1 cellular context compared by ENCODE assay signal in the genomic region with DNA sequence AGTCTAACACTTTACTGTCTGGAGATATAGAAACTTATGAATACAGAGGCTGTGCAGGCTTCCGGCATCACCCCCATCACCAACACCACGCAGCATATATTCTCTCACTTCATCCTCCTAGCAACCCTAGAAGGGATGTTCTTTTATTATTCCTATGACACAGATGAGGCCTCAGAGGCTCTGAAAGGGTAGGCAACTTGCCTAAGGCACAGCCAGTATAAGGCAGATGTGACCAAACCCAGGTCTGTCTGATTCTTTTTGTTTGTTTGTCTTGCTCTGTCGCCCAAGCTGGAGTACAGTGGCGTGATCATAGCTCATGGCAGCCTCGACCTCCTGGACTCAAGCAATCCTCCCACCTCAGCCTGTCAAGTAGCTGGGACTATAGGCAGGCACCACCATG.
TF ChIP-seq lines count a peak whose summit lies in the region.

No MANE protein-coding gene starts in this region.

TF ChIP-seq in HepG2, 621 proteins besides CTCF, POLR2A, EP300 and RAD21:
- TF ChIP-seq ZFP62 (CRISPR knock-in tag; IDR thresholded peaks at IDR 0.05) (no peak), ZNF773 (CRISPR knock-in tag; IDR thresholded peaks at IDR 0.05; ENCODE audit: borderline replicate concordance) (no peak), ZNF782 (CRISPR knock-in tag; IDR thresholded peaks at IDR 0.05; ENCODE audit: borderline replicate concordance) (no peak), MXI1 (IDR thresholded peaks at IDR 0.05; ENCODE audit: borderline replicate concordance, low read depth, low read length) (no peak), NPAS2 (CRISPR knock-in tag; IDR thresholded peaks at IDR 0.05; ENCODE audit: borderline replicate concordance) (no peak), SPEN (CRISPR knock-in tag; IDR thresholded peaks at IDR 0.05; ENCODE audit: low read depth) (no peak), ZBTB3 (CRISPR knock-in tag; IDR thresholded peaks at IDR 0.05; ENCODE audit: borderline replicate concordance, low read depth) (no peak), MTF2 (CRISPR knock-in tag; IDR thresholded peaks at IDR 0.05; ENCODE audit: borderline replicate concordance) (no peak), ZNF766 (CRISPR knock-in tag; IDR thresholded peaks at IDR 0.05; ENCODE audit: borderline replicate concordance) (no peak), ZSCAN20 (CRISPR knock-in tag; IDR thresholded peaks at IDR 0.05; ENCODE audit: borderline replicate concordance) (no peak), THAP11 (CRISPR knock-in tag; IDR thresholded peaks at IDR 0.05) (no peak), ZBTB38 (CRISPR knock-in tag; IDR thresholded peaks at IDR 0.05) (no peak), NAIF1 (CRISPR knock-in tag; IDR thresholded peaks at IDR 0.05; ENCODE audit: borderline replicate concordance) (no peak), RARG (CRISPR knock-in tag; IDR thresholded peaks at IDR 0.05; ENCODE audit: low read depth) (no peak), IKZF1 (IDR thresholded peaks at IDR 0.05) (no peak), FOSL2 (CRISPR knock-in tag; IDR thresholded peaks at IDR 0.05) (no peak)
- TF ChIP-seq, protein P1, sequence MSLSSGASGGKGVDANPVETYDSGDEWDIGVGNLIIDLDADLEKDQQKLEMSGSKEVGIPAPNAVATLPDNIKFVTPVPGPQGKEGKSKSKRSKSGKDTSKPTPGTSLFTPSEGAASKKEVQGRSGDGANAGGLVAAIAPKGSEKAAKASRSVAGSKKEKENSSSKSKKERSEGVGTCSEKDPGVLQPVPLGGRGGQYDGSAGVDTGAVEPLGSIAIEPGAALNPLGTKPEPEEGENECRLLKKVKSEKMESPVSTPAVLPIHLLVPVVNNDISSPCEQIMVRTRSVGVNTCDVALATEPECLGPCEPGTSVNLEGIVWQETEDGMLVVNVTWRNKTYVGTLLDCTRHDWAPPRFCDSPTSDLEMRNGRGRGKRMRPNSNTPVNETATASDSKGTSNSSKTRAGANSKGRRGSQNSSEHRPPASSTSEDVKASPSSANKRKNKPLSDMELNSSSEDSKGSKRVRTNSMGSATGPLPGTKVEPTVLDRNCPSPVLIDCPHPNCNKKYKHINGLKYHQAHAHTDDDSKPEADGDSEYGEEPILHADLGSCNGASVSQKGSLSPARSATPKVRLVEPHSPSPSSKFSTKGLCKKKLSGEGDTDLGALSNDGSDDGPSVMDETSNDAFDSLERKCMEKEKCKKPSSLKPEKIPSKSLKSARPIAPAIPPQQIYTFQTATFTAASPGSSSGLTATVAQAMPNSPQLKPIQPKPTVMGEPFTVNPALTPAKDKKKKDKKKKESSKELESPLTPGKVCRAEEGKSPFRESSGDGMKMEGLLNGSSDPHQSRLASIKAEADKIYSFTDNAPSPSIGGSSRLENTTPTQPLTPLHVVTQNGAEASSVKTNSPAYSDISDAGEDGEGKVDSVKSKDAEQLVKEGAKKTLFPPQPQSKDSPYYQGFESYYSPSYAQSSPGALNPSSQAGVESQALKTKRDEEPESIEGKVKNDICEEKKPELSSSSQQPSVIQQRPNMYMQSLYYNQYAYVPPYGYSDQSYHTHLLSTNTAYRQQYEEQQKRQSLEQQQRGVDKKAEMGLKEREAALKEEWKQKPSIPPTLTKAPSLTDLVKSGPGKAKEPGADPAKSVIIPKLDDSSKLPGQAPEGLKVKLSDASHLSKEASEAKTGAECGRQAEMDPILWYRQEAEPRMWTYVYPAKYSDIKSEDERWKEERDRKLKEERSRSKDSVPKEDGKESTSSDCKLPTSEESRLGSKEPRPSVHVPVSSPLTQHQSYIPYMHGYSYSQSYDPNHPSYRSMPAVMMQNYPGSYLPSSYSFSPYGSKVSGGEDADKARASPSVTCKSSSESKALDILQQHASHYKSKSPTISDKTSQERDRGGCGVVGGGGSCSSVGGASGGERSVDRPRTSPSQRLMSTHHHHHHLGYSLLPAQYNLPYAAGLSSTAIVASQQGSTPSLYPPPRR (CRISPR knock-in tag; IDR thresholded peaks at IDR 0.05; ENCODE audit: borderline replicate concordance): no peak
- TF ChIP-seq, protein P2, sequence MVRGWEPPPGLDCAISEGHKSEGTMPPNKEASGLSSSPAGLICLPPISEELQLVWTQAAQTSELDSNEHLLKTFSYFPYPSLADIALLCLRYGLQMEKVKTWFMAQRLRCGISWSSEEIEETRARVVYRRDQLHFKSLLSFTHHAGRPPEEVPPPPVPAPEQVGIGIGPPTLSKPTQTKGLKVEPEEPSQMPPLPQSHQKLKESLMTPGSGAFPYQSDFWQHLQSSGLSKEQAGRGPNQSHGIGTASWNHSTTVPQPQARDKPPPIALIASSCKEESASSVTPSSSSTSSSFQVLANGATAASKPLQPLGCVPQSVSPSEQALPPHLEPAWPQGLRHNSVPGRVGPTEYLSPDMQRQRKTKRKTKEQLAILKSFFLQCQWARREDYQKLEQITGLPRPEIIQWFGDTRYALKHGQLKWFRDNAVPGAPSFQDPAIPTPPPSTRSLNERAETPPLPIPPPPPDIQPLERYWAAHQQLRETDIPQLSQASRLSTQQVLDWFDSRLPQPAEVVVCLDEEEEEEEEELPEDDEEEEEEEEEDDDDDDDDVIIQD (CRISPR knock-in tag; IDR thresholded peaks at IDR 0.05; ENCODE audit: low read depth): no peak
- TF ChIP-seq, protein P3, sequence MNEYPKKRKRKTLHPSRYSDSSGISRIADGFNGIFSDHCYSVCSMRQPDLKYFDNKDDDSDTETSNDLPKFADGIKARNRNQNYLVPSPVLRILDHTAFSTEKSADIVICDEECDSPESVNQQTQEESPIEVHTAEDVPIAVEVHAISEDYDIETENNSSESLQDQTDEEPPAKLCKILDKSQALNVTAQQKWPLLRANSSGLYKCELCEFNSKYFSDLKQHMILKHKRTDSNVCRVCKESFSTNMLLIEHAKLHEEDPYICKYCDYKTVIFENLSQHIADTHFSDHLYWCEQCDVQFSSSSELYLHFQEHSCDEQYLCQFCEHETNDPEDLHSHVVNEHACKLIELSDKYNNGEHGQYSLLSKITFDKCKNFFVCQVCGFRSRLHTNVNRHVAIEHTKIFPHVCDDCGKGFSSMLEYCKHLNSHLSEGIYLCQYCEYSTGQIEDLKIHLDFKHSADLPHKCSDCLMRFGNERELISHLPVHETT (CRISPR knock-in tag; conservative IDR thresholded peaks at IDR 0.05): no peak
- TF ChIP-seq, protein P4, sequence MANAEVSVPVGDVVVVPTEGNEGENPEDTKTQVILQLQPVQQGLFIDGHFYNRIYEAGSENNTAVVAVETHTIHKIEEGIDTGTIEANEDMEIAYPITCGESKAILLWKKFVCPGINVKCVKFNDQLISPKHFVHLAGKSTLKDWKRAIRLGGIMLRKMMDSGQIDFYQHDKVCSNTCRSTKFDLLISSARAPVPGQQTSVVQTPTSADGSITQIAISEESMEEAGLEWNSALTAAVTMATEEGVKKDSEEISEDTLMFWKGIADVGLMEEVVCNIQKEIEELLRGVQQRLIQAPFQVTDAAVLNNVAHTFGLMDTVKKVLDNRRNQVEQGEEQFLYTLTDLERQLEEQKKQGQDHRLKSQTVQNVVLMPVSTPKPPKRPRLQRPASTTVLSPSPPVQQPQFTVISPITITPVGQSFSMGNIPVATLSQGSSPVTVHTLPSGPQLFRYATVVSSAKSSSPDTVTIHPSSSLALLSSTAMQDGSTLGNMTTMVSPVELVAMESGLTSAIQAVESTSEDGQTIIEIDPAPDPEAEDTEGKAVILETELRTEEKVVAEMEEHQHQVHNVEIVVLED (CRISPR knock-in tag; IDR thresholded peaks at IDR 0.05; ENCODE audit: borderline replicate concordance): no peak
TF ChIP-seq in HepG2: peak in this region for 0.
